ENCODE assay signal across 12 cellular contexts in genomic region chr7:76259124-76260086, GRCh38. TPM values are rescaled to one million over a fixed set of nuclear protein-coding genes. Genes with fewer than 3 reads are reported as not detected.
DNase-seq lines count a peak whose midpoint lies in the region; ATAC-seq, FAIRE-seq and TF ChIP-seq lines count a peak whose summit lies in the region.
"Had no signal": no experiment of that assay in that cellular context is flagged by ENCODE, and none has a peak within 500 bp of the region (broad histone marks: within the 10 kb centered on the region; RNA-seq: fewer than 3 reads in every experiment).

No MANE protein-coding gene starts in this region.

- no peaks in the 10 kb centered on the region for H3K9me3 Mint-ChIP-seq in MCF 10A (ENCODE audit: unreplicated experiment)
- no peaks in the 10 kb centered on the region for H3K9me3 Mint-ChIP-seq in central memory CD8-positive, alpha-beta T cell
- no peaks in the 10 kb centered on the region for H3K9me3 Mint-ChIP-seq in type B pancreatic cell
- H3K9me3 Mint-ChIP-seq: activated T-cell treated with anti-CD3 and anti-CD28 coated beads, Interleukin-2, amount 50 U/mL, for 4 hours had no signal

- H3K27me3 Mint-ChIP-seq in MCF 10A (ENCODE audit: insufficient read depth, unreplicated experiment), result no peaks in the 10 kb centered on the region
- peaks cover 79% of the 10 kb centered on the region for H3K27me3 Mint-ChIP-seq in central memory CD8-positive, alpha-beta T cell
- H3K27me3 Mint-ChIP-seq in type B pancreatic cell, result peaks cover 45% of the 10 kb centered on the region

- H3K36me3 ChIP-seq in breast epithelium (no peaks in the 10 kb centered on the region), mesenchymal stem cell (ENCODE audit: control insufficient read depth in 1 of 2, insufficient read depth in 2 of 2, low read depth in 1 of 2, low read length in 2 of 2) (no peaks in the 10 kb centered on the region)

- no peak for ATAC-seq in central memory CD8-positive, alpha-beta T cell (replicated peaks; ENCODE audit: extremely low read depth, poor library complexity, severe bottlenecking)

- H4K8ac ChIP-seq in mesenchymal stem cell (ENCODE audit: low read length), result peak overlapping the region; percentile 53

- intact Hi-C loops in breast epithelium (cut with DNase I; ENCODE audit: low total_unique reads) (no loop called here), MCF 10A (cut with micrococcal nuclease) (no loop called here)

- H2BK120ac ChIP-seq in mesenchymal stem cell (ENCODE audit: low read depth, low read length), result no peak overlapping the region

- WGBS in mesenchymal stem cell, result 31% methylated on average over 29 of the region's 49 CpGs

- H2AFZ ChIP-seq in mesenchymal stem cell (ENCODE audit: low read depth, low read length), result no peak overlapping the region

- no TSS peak for BruUV-seq in MCF 10A (replicated peaks; lab: Mats Ljungman, UMichigan)

- no peak for TF ChIP-seq CTCF in breast epithelium (IDR thresholded peaks at IDR 0.05)
- no peak for TF ChIP-seq CTCF in MCF 10A (IDR thresholded peaks at IDR 0.05; ENCODE audit: unreplicated experiment)
- no peak for TF ChIP-seq CTCF in type B pancreatic cell (conservative IDR thresholded peaks at IDR 0.05)

- H3K4ac ChIP-seq in mesenchymal stem cell (ENCODE audit: low read depth in 1 of 2, low read length in 2 of 2), result no peak overlapping the region

- H3K79me1 ChIP-seq in mesenchymal stem cell (replicated peaks; ENCODE audit: low read length, poor library complexity, severe bottlenecking), result no peaks in the 10 kb centered on the region

- peak overlapping the region; percentile 9 to 60 (median 41) for H3K4me3 ChIP-seq in breast epithelium
- H3K4me3 ChIP-seq in mesenchymal stem cell (ENCODE audit: insufficient read depth in 1 of 2, low read depth in 1 of 2, low read length in 2 of 2), result no peak overlapping the region

- peak overlapping the region; percentile 62 for H2BK15ac ChIP-seq in mesenchymal stem cell (ENCODE audit: low read depth, poor library complexity, severe bottlenecking)

- no peaks in the 10 kb centered on the region for H3K4me1 Mint-ChIP-seq in MCF 10A (ENCODE audit: insufficient read depth, unreplicated experiment)
- H3K4me1 Mint-ChIP-seq in central memory CD8-positive, alpha-beta T cell, result no peaks in the 10 kb centered on the region
- no peaks in the 10 kb centered on the region for H3K4me1 Mint-ChIP-seq in type B pancreatic cell (ENCODE audit: unreplicated experiment)

- no peak for FAIRE-seq in GM12891 (lab: Jason Lieb, UNC)
- FAIRE-seq: GM19239, HTR-8/SVneo had no signal

- no peak overlapping the region for H3K23ac ChIP-seq in mesenchymal stem cell (ENCODE audit: low read length in 2 of 2)

- H3K27me3 ChIP-seq in breast epithelium (peaks cover 5 to 28% of the 10 kb centered on the region in 2 donors), mesenchymal stem cell (ENCODE audit: control insufficient read depth in 1 of 2, insufficient read depth in 1 of 2, low read length in 2 of 2) (peaks cover 28 to 37% of the 10 kb centered on the region in 2 experiments)

- no peak overlapping the region for H3K4me3 Mint-ChIP-seq in MCF 10A (ENCODE audit: unreplicated experiment)
- peak overlapping the region; percentile 7 for H3K4me3 Mint-ChIP-seq in central memory CD8-positive, alpha-beta T cell
- H3K4me3 Mint-ChIP-seq in type B pancreatic cell, result peak overlapping the region; percentile 28
- H3K4me3 Mint-ChIP-seq: activated T-cell treated with anti-CD3 and anti-CD28 coated beads, Interleukin-2, amount 50 U/mL, for 4 hours had no signal

- H2BK5ac ChIP-seq in mesenchymal stem cell (ENCODE audit: low read depth, low read length, poor library complexity, severe bottlenecking), result no peak overlapping the region

- no peaks in the 10 kb centered on the region for H3K9me3 ChIP-seq in breast epithelium
- no peaks in the 10 kb centered on the region for H3K9me3 ChIP-seq in mesenchymal stem cell (ENCODE audit: control insufficient read depth, low read length)

- no peak overlapping the region for H4K91ac ChIP-seq in mesenchymal stem cell (ENCODE audit: low read length)

- POLR2A ChIA-PET in MCF 10A (lab: Yijun Ruan, JAX), result no interaction called here
- POLR2A ChIA-PET in HEK293T (lab: Yijun Ruan, JAX), result interaction anchor here (1.0 to 1.4 kb wide), 2 partner anchors 24 to 212 kb away, joined by 4 to 5 read pairs; partner anchors contain the start of genes MDH2 and STYXL1

- H3K4me2 ChIP-seq in mesenchymal stem cell (ENCODE audit: low read length, poor library complexity, severe bottlenecking), result peak overlapping the region; percentile 69

- H3K18ac ChIP-seq in mesenchymal stem cell (ENCODE audit: low read depth in 1 of 2, low read length in 2 of 2), result peak overlapping the region in 1 of 2 experiments; percentile 7

- H3K36me3 Mint-ChIP-seq in MCF 10A (ENCODE audit: insufficient read depth, unreplicated experiment), result no peaks in the 10 kb centered on the region
- H3K36me3 Mint-ChIP-seq in central memory CD8-positive, alpha-beta T cell (ENCODE audit: insufficient read depth), result peaks cover 2% of the 10 kb centered on the region
- no peaks in the 10 kb centered on the region for H3K36me3 Mint-ChIP-seq in type B pancreatic cell

- DNase-seq in breast epithelium (ENCODE audit: low spot score in 2 of 2) (no peak), MCF 10A (ENCODE audit: unreplicated experiment) (no peak), mesenchymal stem cell (no peak), type B pancreatic cell (ENCODE audit: extremely low spot score, unreplicated experiment) (no peak), GM12891 (ENCODE audit: insufficient read length, low spot score) (no peak), HEK293T (ENCODE audit: extremely low spot score) (no peak), SK-N-DZ (ENCODE audit: low spot score) (no peak)
- no peak for DNase-seq in central memory CD8-positive, alpha-beta T cell (ENCODE audit: low spot score in 2 of 2)

- H3K27ac ChIP-seq in breast epithelium (no peak overlapping the region), mesenchymal stem cell (ENCODE audit: low read length, poor library complexity, severe bottlenecking) (no peak overlapping the region)

- TF ChIP-seq POLR2A in breast epithelium (IDR thresholded peaks at IDR 0.05), result no peak
- TF ChIP-seq POLR2A in GM12891 (IDR thresholded peaks at IDR 0.05; ENCODE audit: low read depth, low read length), result no peak

- H3K27ac Mint-ChIP-seq in MCF 10A (ENCODE audit: low read depth, unreplicated experiment) (no peak overlapping the region), type B pancreatic cell (no peak overlapping the region)
- no peak overlapping the region for H3K27ac Mint-ChIP-seq in central memory CD8-positive, alpha-beta T cell (ENCODE audit: low read depth)

- no peaks in the 10 kb centered on the region for H3K4me1 ChIP-seq in breast epithelium
- peaks cover 8% of the 10 kb centered on the region for H3K4me1 ChIP-seq in mesenchymal stem cell (ENCODE audit: control insufficient read depth, insufficient read depth, low read depth, low read length)

- no peak overlapping the region for H2AK5ac ChIP-seq in mesenchymal stem cell (ENCODE audit: low read length, severe bottlenecking)

- CTCF ChIA-PET in MCF 10A (lab: Yijun Ruan, JAX), result no interaction called here
- CTCF ChIA-PET in HEK293T (lab: Yijun Ruan, JAX), result interaction anchor here (0.6 to 1.5 kb wide), 3 partner anchors 19 to 81 kb away, joined by 3 to 5 read pairs (median 4); no protein-coding TSS in a partner anchor

- H3K9ac ChIP-seq in mesenchymal stem cell (ENCODE audit: low read length), result no peak overlapping the region

- no peak overlapping the region for H3K14ac ChIP-seq in mesenchymal stem cell (ENCODE audit: low read length in 2 of 2)

- no peak overlapping the region for H2BK12ac ChIP-seq in mesenchymal stem cell (ENCODE audit: low read length in 2 of 2)

TF ChIP-seq in GM12891, 5 proteins besides CTCF, POLR2A, EP300 and RAD21:
- no peak for TF ChIP-seq POLR2AphosphoS5 (IDR thresholded peaks at IDR 0.05; ENCODE audit: low read depth, low read length)
- TF ChIP-seq PAX5 (IDR thresholded peaks at IDR 0.05; ENCODE audit: insufficient read depth, low read length, severe bottlenecking), result no peak
- TF ChIP-seq TAF1 (IDR thresholded peaks at IDR 0.05; ENCODE audit: low read depth, low read length), result no peak
- TF ChIP-seq POU2F2 (IDR thresholded peaks at IDR 0.05; ENCODE audit: low read depth, low read length), result no peak
- TF ChIP-seq SPI1 (IDR thresholded peaks at IDR 0.05; ENCODE audit: low read depth, low read length), result no peak

TF ChIP-seq in HEK293T, 16 proteins besides CTCF, POLR2A, EP300 and RAD21:
- no peak for TF ChIP-seq FOXK2 (IDR thresholded peaks at IDR 0.05)
TF ChIP-seq in HEK293T: peak in this region for 0.

RNA-seq across cellular contexts. Expression of gene HSPB1, which starts 43.1 kb away (rescaled TPM):
- total RNA-seq in breast epithelium, result 100 to 1,000 TPM; 210 to 264 (median 211) TPM
- 158 and 198 TPM in 2 replicates for total RNA-seq in MCF 10A (2022)
- polyA plus RNA-seq in mesenchymal stem cell (2013, experiment 1 of 2), result 794 TPM
- polyA plus RNA-seq in mesenchymal stem cell (2013, experiment 2 of 2), result 815 TPM
- total RNA-seq in type B pancreatic cell (ENCODE audit: low replicate concordance), result 228 and 315 TPM in 2 replicates
- polyA plus RNA-seq in GM12891 (2012; ENCODE audit: low read depth, missing spikeins), result 320 TPM
- polyA plus RNA-seq in SK-N-DZ (2014; cell fraction: cytosol; rRNA removed), result 24.8 and 32.8 TPM in 2 replicates
- polyA plus RNA-seq in SK-N-DZ (2014; cell fraction: nucleus; rRNA removed), result 8.4 and 14.6 TPM in 2 replicates

RNA-seq across cellular contexts. Expression of gene SRRM3, which starts 57.7 kb away (rescaled TPM):
- 1 to 10 TPM; 3.4 to 7.9 (median 3.4) TPM for total RNA-seq in breast epithelium
- total RNA-seq in MCF 10A (2022), result 0.70 and 0.71 TPM in 2 replicates
- 4.0 TPM for polyA plus RNA-seq in mesenchymal stem cell (2013, experiment 1 of 2)
- 4.1 TPM for polyA plus RNA-seq in mesenchymal stem cell (2013, experiment 2 of 2)
- total RNA-seq in type B pancreatic cell (ENCODE audit: low replicate concordance), result 4.0 and 8.4 TPM in 2 replicates
- 0.19 TPM for polyA plus RNA-seq in GM12891 (2012; ENCODE audit: low read depth, missing spikeins)
- polyA plus RNA-seq in SK-N-DZ (2014; cell fraction: cytosol; rRNA removed), result 13.2 and 13.5 TPM in 2 replicates
- 26.8 and 31.9 TPM in 2 replicates for polyA plus RNA-seq in SK-N-DZ (2014; cell fraction: nucleus; rRNA removed)
- total RNA-seq: T-helper 1 cell treated with Interleukin-12 subunit alpha and Interleukin-12 subunit beta and Interleukin-4 antibody, amounts not matched to agents 30 ng/mL and 1 ng/mL, for 36 hours had no signal

Comparison
In these comparisons a context has a peak if more than half of its experiments do, and no peak if none do; other contexts are left out.
1. H3K4me3 ChIP-seq: peak in breast epithelium (3 of 3); none in mesenchymal stem cell (0 of 2).